In the genomic region with DNA sequence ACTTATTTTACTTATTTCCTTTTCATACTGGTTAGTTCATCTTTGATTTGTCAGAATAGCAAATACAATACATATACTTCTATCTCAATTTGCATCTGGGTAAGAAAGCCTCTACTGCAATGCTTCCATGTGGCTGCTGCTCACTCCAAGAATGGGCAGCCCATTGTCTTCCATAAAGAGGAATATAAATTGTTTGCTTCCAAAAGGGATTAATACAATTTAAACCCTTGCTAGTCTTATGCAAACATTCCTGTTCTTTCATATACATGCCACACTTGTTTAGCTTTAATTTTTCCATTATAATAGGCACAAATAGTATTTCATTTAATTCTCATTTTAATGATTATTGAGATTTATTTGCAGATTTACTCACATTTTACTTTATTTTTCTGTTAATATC, we compare ENCODE assay signal across 26 cellular contexts.
DNase-seq lines count a peak whose midpoint lies in the region; ATAC-seq, FAIRE-seq and TF ChIP-seq lines count a peak whose summit lies in the region.
"Had no signal": no experiment of that assay in that cellular context is flagged by ENCODE, and none has a peak within 500 bp of the region (broad histone marks: within the 10 kb centered on the region; RNA-seq: fewer than 3 reads in every experiment).

No MANE protein-coding gene starts in this region.

- no peak overlapping the region for H4K91ac ChIP-seq in H9 (ENCODE audit: insufficient read length, low read depth, low read length)
- no peak overlapping the region for H4K91ac ChIP-seq in H1 (replicated peaks; ENCODE audit: insufficient read length, low read length)

- H3K79me1 ChIP-seq in H9 (ENCODE audit: insufficient read depth, low read depth, low read length, poor library complexity, severe bottlenecking) (no peaks in the 10 kb centered on the region), H1 (ENCODE audit: low read depth, low read length) (no peaks in the 10 kb centered on the region)

- H3K36me3 ChIP-seq in HUES48 (ENCODE audit: control insufficient read depth, insufficient read depth, low read length) (no peaks in the 10 kb centered on the region), H1 (ENCODE audit: control insufficient read depth in 2 of 4, insufficient read depth in 4 of 4, low read length in 3 of 4) (no peaks in the 10 kb centered on the region; a peak in 1 of 8 replicates)
- H3K36me3 ChIP-seq: BE2C, BLaER1 had no signal

- no peak overlapping the region for H4K8ac ChIP-seq in H9 (replicated peaks; ENCODE audit: insufficient read length, low read depth, low read length)
- no peak overlapping the region for H4K8ac ChIP-seq in H1 (ENCODE audit: extremely low read depth, insufficient read depth, low read length)

- H3T11ph ChIP-seq in H9 (ENCODE audit: low read length) = no peak overlapping the region

- H3K27me3 ChIP-seq in H9 (ENCODE audit: insufficient read depth, low read length) = no peaks in the 10 kb centered on the region
- H3K27me3 ChIP-seq in HUES48 (ENCODE audit: control insufficient read depth, insufficient read depth, low read length) = no peaks in the 10 kb centered on the region
- H3K27me3 ChIP-seq in H1 (replicated peaks in 1 of 4; ENCODE audit: control insufficient read depth in 3 of 4, extremely low read depth in 1 of 4, insufficient read depth in 3 of 4, low read length in 3 of 4) = peaks cover 0 to 1% (median 0%) of the 10 kb centered on the region in 4 experiments; a peak in 1 of 7 replicates
- H3K27me3 ChIP-seq: BE2C, BLaER1 had no signal

- H2BK120ac ChIP-seq in H9 (ENCODE audit: low read depth, low read length, poor library complexity, severe bottlenecking) (no peak overlapping the region), H1 (replicated peaks; ENCODE audit: low read depth, low read length) (no peak overlapping the region)

- peaks cover 2% of the 10 kb centered on the region; the same call in 1 of the 2 replicates for H3K4me1 ChIP-seq in H9 (ENCODE audit: insufficient read depth, low read length)
- peaks cover 35% of the 10 kb centered on the region for H3K4me1 ChIP-seq in HUES48 (ENCODE audit: control insufficient read depth, insufficient read depth, low read length)
- H3K4me1 ChIP-seq in H1 (replicated peaks in 1 of 4; ENCODE audit: control insufficient read depth in 3 of 4, insufficient read depth in 4 of 4, low read length in 3 of 4) = peaks cover 0 to 8% (median 6%) of the 10 kb centered on the region in 4 experiments; a peak in 3 of 7 replicates
- H3K4me1 ChIP-seq: BLaER1 had no signal

- H3K27ac ChIP-seq in H9 (ENCODE audit: insufficient read length, low read depth, low read length) (no peak overlapping the region), HUES48 (ENCODE audit: low read depth, low read length) (peak overlapping the region; percentile 46), H1 (ENCODE audit: low read depth, low read length) (no peak overlapping the region)
- H3K27ac ChIP-seq: BLaER1 had no signal

- peaks cover 36 to 45% of the 10 kb centered on the region in 2 experiments for H3K4me1 Mint-ChIP-seq in H9
- no peaks in the 10 kb centered on the region for H3K4me1 Mint-ChIP-seq in activated CD8-positive, alpha-beta memory T cell treated with anti-CD3 and anti-CD28 coated beads, Interleukin-2, amount 10 ng/mL, durations not matched to agents 7 days and 5 days
- H3K4me1 Mint-ChIP-seq: CD14-positive monocyte; CD4-positive, alpha-beta memory T cell; CD4-positive, CD25-positive, alpha-beta regulatory T cell; CD8-positive, alpha-beta memory T cell had no signal

- CTCF ChIA-PET in H1 (lab: Charles Lee; ENCODE audit: partially characterized antibody) = no interaction called here
- CTCF ChIA-PET in activated CD8-positive, alpha-beta memory T cell treated with anti-CD3 and anti-CD28 coated beads, Interleukin-2, amount 10 ng/mL, durations not matched to agents 7 days and 5 days (lab: Charles Lee) = no interaction called here

- no peaks in the 10 kb centered on the region for H3K9me3 ChIP-seq in H9 (ENCODE audit: control insufficient read depth, low read depth, low read length)
- H3K9me3 ChIP-seq in HUES48 (ENCODE audit: control insufficient read depth, insufficient read depth, low read length) = no peaks in the 10 kb centered on the region
- no peaks in the 10 kb centered on the region for H3K9me3 ChIP-seq in H1 (ENCODE audit: insufficient read depth in 2 of 2, low read depth in 1 of 2, low read length in 1 of 2)
- H3K9me3 ChIP-seq: BE2C, BLaER1 had no signal

- POLR2A ChIA-PET in H1 (lab: Charles Lee; ENCODE audit: partially characterized antibody) = no interaction called here

- H2AK5ac ChIP-seq in H9 (ENCODE audit: insufficient read length, low read length) = no peak overlapping the region
- H2AK5ac ChIP-seq in H1 (ENCODE audit: low read depth, low read length) = no peak overlapping the region

- peak overlapping the region in 2 of 3 experiments; percentile 55 to 61; a peak in 4 of 7 replicates for H3K27ac Mint-ChIP-seq in H9
- no peak overlapping the region for H3K27ac Mint-ChIP-seq in activated CD8-positive, alpha-beta memory T cell treated with anti-CD3 and anti-CD28 coated beads, Interleukin-2, amount 10 ng/mL, durations not matched to agents 7 days and 5 days
- H3K27ac Mint-ChIP-seq: CD14-positive monocyte; CD4-positive, alpha-beta memory T cell; CD4-positive, CD25-positive, alpha-beta regulatory T cell; CD8-positive, alpha-beta memory T cell had no signal

- no peak overlapping the region for H3K9ac ChIP-seq in H9 (ENCODE audit: extremely low read depth, insufficient read length, low read length)
- H3K9ac ChIP-seq in HUES48 (ENCODE audit: low read depth, low read length) = no peak overlapping the region
- H3K9ac ChIP-seq in H1 (replicated peaks in 1 of 4; ENCODE audit: extremely low read depth in 1 of 4, low read depth in 3 of 4, low read length in 3 of 4) = no peak overlapping the region
- H3K9ac ChIP-seq: BLaER1 had no signal

- H2BK5ac ChIP-seq in H9 (ENCODE audit: insufficient read length, low read length) (no peak overlapping the region), H1 (ENCODE audit: low read depth, low read length) (no peak overlapping the region)

- no peaks in the 10 kb centered on the region for H3K27me3 Mint-ChIP-seq in H9 (ENCODE audit: low read depth)
- H3K27me3 Mint-ChIP-seq in activated CD8-positive, alpha-beta memory T cell treated with anti-CD3 and anti-CD28 coated beads, Interleukin-2, amount 10 ng/mL, durations not matched to agents 7 days and 5 days = no peaks in the 10 kb centered on the region
- H3K27me3 Mint-ChIP-seq: CD4-positive, alpha-beta memory T cell; CD4-positive, CD25-positive, alpha-beta regulatory T cell; CD8-positive, alpha-beta memory T cell had no signal

- H4K5ac ChIP-seq in H9 (ENCODE audit: insufficient read length, low read depth, low read length) (no peak overlapping the region), H1 (ENCODE audit: insufficient read length, low read depth, low read length) (peak overlapping the region; percentile 100)

- no peaks in the 10 kb centered on the region for H3K23me2 ChIP-seq in H9 (ENCODE audit: insufficient read length, low read depth, low read length, poor library complexity, severe bottlenecking)
- H3K23me2 ChIP-seq in H1 (ENCODE audit: low read depth, low read length) = no peaks in the 10 kb centered on the region

- no peak overlapping the region for H3K18ac ChIP-seq in H9 (ENCODE audit: insufficient read length, low read depth, low read length)
- H3K18ac ChIP-seq in H1 (ENCODE audit: extremely low read depth, low read length) = no peak overlapping the region; the same call in 1 of the 2 replicates

- H2BK20ac ChIP-seq in H9 (ENCODE audit: low read depth, low read length, poor library complexity, severe bottlenecking) (no peak overlapping the region), H1 (ENCODE audit: low read length) (no peak overlapping the region)

- H2BK15ac ChIP-seq in H9 (ENCODE audit: low read depth, low read length) (no peak overlapping the region), H1 (ENCODE audit: low read length) (no peak overlapping the region)

- H2BK12ac ChIP-seq in H9 (ENCODE audit: insufficient read length, low read depth, low read length) (no peak overlapping the region), H1 (ENCODE audit: low read depth, low read length) (no peak overlapping the region)

- ATAC-seq in activated CD8-positive, alpha-beta memory T cell treated with anti-CD3 and anti-CD28 coated beads, Interleukin-2, amount 10 ng/mL, durations not matched to agents 7 days and 5 days = no peak
- ATAC-seq: GM12878 had no signal

- TF ChIP-seq CTCF in H9 (conservative IDR thresholded peaks at IDR 0.05) (no peak), H1 (IDR thresholded peaks at IDR 0.05; ENCODE audit: control extremely low read depth in 1 of 3, insufficient read depth in 1 of 3, low read depth in 1 of 3, low read length in 3 of 3) (no peak)

- H2AFZ ChIP-seq in H9 (ENCODE audit: low read length) = no peak overlapping the region
- no peak overlapping the region for H2AFZ ChIP-seq in H1 (ENCODE audit: low read length)

- H4K20me1 ChIP-seq in H9 (ENCODE audit: control insufficient read depth, insufficient read depth, insufficient read length) (no peaks in the 10 kb centered on the region), H1 (replicated peaks in 1 of 2; ENCODE audit: control insufficient read depth in 1 of 2, insufficient read depth in 2 of 2, low read length in 2 of 2) (no peaks in the 10 kb centered on the region)
- H4K20me1 ChIP-seq: BLaER1 had no signal

- H3K4ac ChIP-seq in H9 (ENCODE audit: low read depth, low read length) (no peak overlapping the region), H1 (replicated peaks; ENCODE audit: insufficient read length, low read depth, low read length) (no peak overlapping the region)

- FAIRE-seq in H1 (lab: Jason Lieb, UNC) = no peak
- FAIRE-seq: GM12878, GM12892, GM18507 had no signal

- H3K9me3 Mint-ChIP-seq in H9 = peaks cover 0 to 2% of the 10 kb centered on the region in 2 experiments; a peak in 1 of 5 replicates
- H3K9me3 Mint-ChIP-seq in activated CD8-positive, alpha-beta memory T cell treated with anti-CD3 and anti-CD28 coated beads, Interleukin-2, amount 10 ng/mL, durations not matched to agents 7 days and 5 days (ENCODE audit: low read depth) = peaks cover 8% of the 10 kb centered on the region

- no peak overlapping the region for H3K14ac ChIP-seq in H9 (ENCODE audit: insufficient read depth, low read length)
- no peak overlapping the region for H3K14ac ChIP-seq in H1 (ENCODE audit: insufficient read length)

- DNase-seq in H9 (no peak), H1 (ENCODE audit: low read depth in 1 of 2, low spot score in 2 of 2) (peak in 1 of 2 experiments; percentile 9), NCI-H128 (lab: John Stamatoyannopoulos, UW; ENCODE audit: unreplicated experiment) (no peak)
- DNase-seq in activated CD8-positive, alpha-beta memory T cell treated with anti-CD3 and anti-CD28 coated beads, Interleukin-2, amount 10 ng/mL, durations not matched to agents 7 days and 5 days = no peak
- DNase-seq in stimulated activated CD8-positive, alpha-beta memory T cell treated with anti-CD3 and anti-CD28 coated beads, Interleukin-4, amount 100 ng/mL, for 48 hours = no peak
- DNase-seq: 8988T; ACHN; BE2C; C1 segment of cervical spinal cord; CD4-positive, alpha-beta memory T cell; CD4-positive, CD25-positive, alpha-beta regulatory T cell; CD8-positive, alpha-beta memory T cell; COR-L47; DMS 273 treated with DMSO at 0.1 percent for 48 hours; DMS153; DMS53; DMS79; DND-41; EL; GDM1 had no signal

- H3K23ac ChIP-seq in H9 (ENCODE audit: insufficient read length, low read depth, low read length) (no peak overlapping the region), H1 (ENCODE audit: insufficient read length) (no peak overlapping the region)

- H3K4me2 ChIP-seq in H9 (ENCODE audit: insufficient read depth, insufficient read length, low read length) (no peak overlapping the region), H1 (ENCODE audit: insufficient read depth in 1 of 2, low read depth in 2 of 2, low read length in 2 of 2) (no peak overlapping the region; a peak in 1 of 4 replicates)
- H3K4me2 ChIP-seq: BLaER1 had no signal

- H3K4me3 ChIP-seq in HUES48 (ENCODE audit: low read depth, low read length) (no peak overlapping the region), H1 (ENCODE audit: extremely low read depth in 1 of 4, insufficient read depth in 2 of 4, low read depth in 3 of 4, low read length in 4 of 4) (peak overlapping the region in 1 of 4 experiments; percentile 28; a peak in 1 of 8 replicates)
- H3K4me3 ChIP-seq: BLaER1, GM12878 had no signal

- H3K56ac ChIP-seq in H9 (ENCODE audit: insufficient read length, low read depth, low read length) (no peak overlapping the region), H1 (replicated peaks; ENCODE audit: insufficient read length, low read depth, low read length) (no peak overlapping the region)

- no peak for TF ChIP-seq POLR2A in H1 (IDR thresholded peaks at IDR 0.05; ENCODE audit: control extremely low read depth in 1 of 2, low read depth in 2 of 2, low read length in 2 of 2)

- TF ChIP-seq RAD21 in H1 (IDR thresholded peaks at IDR 0.05 in 1 of 2, conservative IDR thresholded peaks at IDR 0.05 in 1 of 2; ENCODE audit: low read depth in 2 of 2, low read length in 2 of 2) = no peak

- H3K79me2 ChIP-seq in H9 (ENCODE audit: insufficient read depth, low read length) (no peaks in the 10 kb centered on the region), H1 (ENCODE audit: control insufficient read depth in 1 of 2, insufficient read depth in 2 of 2, low read length in 2 of 2) (no peaks in the 10 kb centered on the region)

- H3K4me3 Mint-ChIP-seq in H9 = no peak overlapping the region; a peak in 1 of 5 replicates
- H3K4me3 Mint-ChIP-seq in activated CD8-positive, alpha-beta memory T cell treated with anti-CD3 and anti-CD28 coated beads, Interleukin-2, amount 10 ng/mL, durations not matched to agents 7 days and 5 days = no peak overlapping the region
- H3K4me3 Mint-ChIP-seq: CD14-positive monocyte; CD4-positive, alpha-beta memory T cell; CD4-positive, CD25-positive, alpha-beta regulatory T cell; CD8-positive, alpha-beta memory T cell had no signal

- TF ChIP-seq EP300 in H1 (IDR thresholded peaks at IDR 0.05; ENCODE audit: borderline replicate concordance in 1 of 2, low read depth in 2 of 2, low read length in 2 of 2) = no peak

- H3K36me3 Mint-ChIP-seq in H9 (ENCODE audit: insufficient read depth in 1 of 3, low read depth in 3 of 3) = peaks cover 3 to 7% (median 3%) of the 10 kb centered on the region in 3 experiments; a peak in 4 of 7 replicates
- H3K36me3 Mint-ChIP-seq in activated CD8-positive, alpha-beta memory T cell treated with anti-CD3 and anti-CD28 coated beads, Interleukin-2, amount 10 ng/mL, durations not matched to agents 7 days and 5 days = no peaks in the 10 kb centered on the region
- H3K36me3 Mint-ChIP-seq: CD14-positive monocyte; CD4-positive, alpha-beta memory T cell; CD4-positive, CD25-positive, alpha-beta regulatory T cell; CD8-positive, alpha-beta memory T cell had no signal
